ENCODE assay signal across 8 cellular contexts in genomic region chr5:57383093-57383861, GRCh38.
DNase-seq lines count a peak whose midpoint lies in the region; ATAC-seq and TF ChIP-seq lines count a peak whose summit lies in the region.

No MANE protein-coding gene starts in this region.

- intact Hi-C loops in adrenal gland (cut with DNase I), result no loop called here

- WGBS in adrenal gland, 4 donors, result 28 to 35% (median 33%) methylated on average over 8 to 9 of the region's 9 CpGs

- peak overlapping the region in 1 of 5 donors; percentile 28 for H3K27ac ChIP-seq in adrenal gland

- H3K9me3 ChIP-seq in MG63 (no peaks in the 10 kb centered on the region), adrenal gland (replicated peaks in 1 of 3) (no peaks in the 10 kb centered on the region)

- H3K36me3 ChIP-seq in MG63 (no peaks in the 10 kb centered on the region), adrenal gland (replicated peaks in 1 of 2) (no peaks in the 10 kb centered on the region)

- ATAC-seq in HG03159 (IDR thresholded peaks at IDR 0.05; ENCODE audit: unreplicated experiment), result no peak

- no peak for TF ChIP-seq POLR2A in adrenal gland (IDR thresholded peaks at IDR 0.05)

- peak in 3 of 6 experiments; percentile 26 to 34 (median 27) for TF ChIP-seq CTCF in adrenal gland (IDR thresholded peaks at IDR 0.05)

- no peak overlapping the region for H3K4me3 ChIP-seq in MG63
- H3K4me3 ChIP-seq in adrenal gland, result no peak overlapping the region

- H3K27me3 ChIP-seq in MG63 (no peaks in the 10 kb centered on the region), adrenal gland (no peaks in the 10 kb centered on the region)

- DNase-seq in AG20443 (ENCODE audit: low spot score) (peak; percentile 89), MG63 (peak; percentile 72), adrenal gland (peak; percentile 17 to 83 (median 47)), lung microvascular endothelial cell (ENCODE audit: low read depth in 2 of 2) (peak; percentile 94 to 95), NCI-H1417 treated with DMSO at 0.1 percent for 48 hours (lab: John Stamatoyannopoulos, UW) (no peak), SHP77 (lab: John Stamatoyannopoulos, UW) (no peak)
- no peak for DNase-seq in activated CD8-positive, alpha-beta memory T cell treated with anti-CD3 and anti-CD28 coated beads for 24 hours

- H3K4me1 ChIP-seq in adrenal gland (replicated peaks in 1 of 2), result peaks cover 0 to 4% of the 10 kb centered on the region in 2 donors

Comparison
In these comparisons a context has a peak if more than half of its experiments do, and no peak if none do; other contexts are left out.
1. DNase-seq: peak in AG20443 (single experiment), MG63 (single experiment), adrenal gland (7 of 7) and lung microvascular endothelial cell (2 of 2); none in NCI-H1417 treated with DMSO at 0.1 percent for 48 hours (single experiment), activated CD8-positive, alpha-beta memory T cell treated with anti-CD3 and anti-CD28 coated beads for 24 hours (single experiment) and SHP77 (0 of 2).